ENCODE assay signal across 1 cellular context in the genomic region with DNA sequence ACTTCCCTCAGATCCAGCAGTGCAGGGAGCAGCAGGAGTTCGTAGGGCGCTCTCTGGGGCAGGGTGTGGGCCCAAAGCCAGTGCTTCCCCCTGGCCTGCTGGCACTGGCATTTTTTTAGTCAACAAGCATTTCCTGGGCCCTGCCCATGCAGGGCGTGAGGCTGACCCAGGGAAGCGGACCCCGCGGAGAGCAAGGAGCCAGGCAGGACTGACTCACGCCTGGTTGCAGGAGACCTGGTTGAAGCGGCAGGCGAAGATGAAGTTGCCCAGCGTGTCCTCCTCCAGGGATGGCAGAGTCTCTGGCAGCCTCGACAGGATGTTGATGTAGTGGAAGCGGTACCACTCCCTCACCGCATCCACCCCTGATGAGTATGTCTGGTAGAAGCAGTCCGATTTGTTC.
TF ChIP-seq lines count a peak whose summit lies in the region.

No MANE protein-coding gene starts in this region.

TF ChIP-seq in endothelial cell of umbilical vein, 7 proteins besides CTCF, POLR2A, EP300 and RAD21:
- TF ChIP-seq GATA2 (IDR thresholded peaks at IDR 0.05; ENCODE audit: insufficient read depth, insufficient read length, low read depth, low read length) (no peak), MYC (IDR thresholded peaks at IDR 0.05; ENCODE audit: low read depth, low read length) (no peak), POLR2AphosphoS5 (IDR thresholded peaks at IDR 0.05; ENCODE audit: insufficient read depth, low read depth, low read length) (no peak)
- TF ChIP-seq, protein P1, sequence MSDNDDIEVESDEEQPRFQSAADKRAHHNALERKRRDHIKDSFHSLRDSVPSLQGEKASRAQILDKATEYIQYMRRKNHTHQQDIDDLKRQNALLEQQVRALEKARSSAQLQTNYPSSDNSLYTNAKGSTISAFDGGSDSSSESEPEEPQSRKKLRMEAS (IDR thresholded peaks at IDR 0.05; ENCODE audit: insufficient read depth, insufficient read length), result no peak
